In genomic region chr4:54217642-54218486, GRCh38 we compare ENCODE assay signal across 8 cellular contexts. TPM values are rescaled to one million over a fixed set of nuclear protein-coding genes. Genes with fewer than 3 reads are reported as not detected.
DNase-seq lines count a peak whose midpoint lies in the region; ATAC-seq, FAIRE-seq and TF ChIP-seq lines count a peak whose summit lies in the region.

No MANE protein-coding gene starts in this region.

- H3K4me3 ChIP-seq in NB4 (ENCODE audit: low read depth, low read length) (no peak overlapping the region), heart left ventricle (peak overlapping the region in 10 of 12 donors; percentile 28 to 58 (median 48)), trophoblast cell (ENCODE audit: low read depth, low read length) (no peak overlapping the region)

- H2BK5ac ChIP-seq in trophoblast cell (ENCODE audit: low read depth, low read length, poor library complexity) = peak overlapping the region; percentile 16

- H3K79me1 ChIP-seq in trophoblast cell (ENCODE audit: low read length) = peaks cover 22% of the 10 kb centered on the region

- no peak overlapping the region for H3K14ac ChIP-seq in trophoblast cell (ENCODE audit: low read length)

- FAIRE-seq in H54 (lab: Jason Lieb, UNC) = peak; percentile 41

- H2BK120ac ChIP-seq in trophoblast cell (ENCODE audit: insufficient read depth, low read length, poor library complexity) = peak overlapping the region; percentile 55

- H3K4ac ChIP-seq in trophoblast cell (ENCODE audit: low read depth, low read length) = peak overlapping the region; percentile 2

- no peak for TF ChIP-seq POLR2A in H54 (IDR thresholded peaks at IDR 0.05; ENCODE audit: low read depth, low read length)
- TF ChIP-seq POLR2A in NB4 (IDR thresholded peaks at IDR 0.05; ENCODE audit: extremely low read depth, insufficient read length) = no peak
- TF ChIP-seq POLR2A in heart left ventricle (IDR thresholded peaks at IDR 0.05) = no peak

- no peak overlapping the region for H4K12ac ChIP-seq in trophoblast cell (ENCODE audit: low read depth, low read length)

- no peaks in the 10 kb centered on the region for H3K79me2 ChIP-seq in trophoblast cell (ENCODE audit: control insufficient read depth, insufficient read depth, low read length, poor library complexity)

- intact Hi-C loops in heart left ventricle (cut with DNase I) = loop anchor here (1.0 to 10.0 kb wide), 15 partner anchors 113 to 1021 kb away; partner anchors contain the start of genes CHIC2 (in 4 of the 10) and GSX2 (in 1 of the 10)

- peak overlapping the region; percentile 75 for H3K4me2 ChIP-seq in trophoblast cell (ENCODE audit: low read length)

- no peak overlapping the region for H2AFZ ChIP-seq in trophoblast cell (ENCODE audit: insufficient read depth, low read length, poor library complexity)

- H4K8ac ChIP-seq in trophoblast cell (ENCODE audit: low read depth, low read length) = peak overlapping the region; percentile 31

- H3K9me3 ChIP-seq in heart left ventricle (no peaks in the 10 kb centered on the region), trophoblast cell (ENCODE audit: insufficient read depth, low read depth, low read length) (no peaks in the 10 kb centered on the region)

- H3K27me3 ChIP-seq in heart left ventricle (peaks cover 0 to 41% (median 0%) of the 10 kb centered on the region in 9 donors), trophoblast cell (ENCODE audit: insufficient read depth, low read length) (no peaks in the 10 kb centered on the region)

- no peak overlapping the region for H3K9ac ChIP-seq in trophoblast cell (ENCODE audit: low read length)

- peak overlapping the region; percentile 2 for H2BK12ac ChIP-seq in trophoblast cell (ENCODE audit: low read length)

- peak; percentile 94 for ATAC-seq in SK-N-SH treated with all-trans-retinoic acid at 6 μM for 48 hours
- peak; percentile 77 to 92 (median 92) for ATAC-seq in heart left ventricle
- no peak for ATAC-seq in GM19328 (IDR thresholded peaks at IDR 0.05; ENCODE audit: unreplicated experiment)

- H3K27ac ChIP-seq in heart left ventricle (peak overlapping the region in 4 of 12 donors; percentile 39 to 41 (median 40)), trophoblast cell (ENCODE audit: low read depth, low read length) (peak overlapping the region; percentile 9)

- H3K23ac ChIP-seq in trophoblast cell (ENCODE audit: low read length) = no peak overlapping the region

- WGBS in heart left ventricle, 4 donors = 0 to 1% (median 0%) methylated on average over 20 to 23 of the region's 23 CpGs
- WGBS in trophoblast cell (ENCODE audit: extremely low coverage, insufficient coverage, insufficient read length) = no CpG with 5 or more reads among the region's 23 CpGs

- DNase-seq in DMS114 treated with DMSO at 0.1 percent for 48 hours (lab: John Stamatoyannopoulos, UW; ENCODE audit: unreplicated experiment) = peak; percentile 64
- DNase-seq in H54 (ENCODE audit: insufficient read length, low spot score) = peak; percentile 56
- DNase-seq in NB4 (ENCODE audit: low read depth) = peak; percentile 75
- peak; percentile 78 for DNase-seq in amniotic stem cell (lab: John Stamatoyannopoulos, UW)
- peak; percentile 77 to 83 (median 80) for DNase-seq in heart left ventricle
- peak; percentile 68 to 94 for DNase-seq in trophoblast cell

- H4K91ac ChIP-seq in trophoblast cell (ENCODE audit: low read depth, low read length) = peak overlapping the region; percentile 40

- H3K18ac ChIP-seq in trophoblast cell (ENCODE audit: low read length) = no peak overlapping the region

- TF ChIP-seq CTCF in NB4 (IDR thresholded peaks at IDR 0.05; ENCODE audit: low read depth, low read length) (peak; percentile 91), heart left ventricle (IDR thresholded peaks at IDR 0.05) (peak; percentile 80 to 97 (median 94))

- H2AK5ac ChIP-seq in trophoblast cell (ENCODE audit: low read length) = no peak overlapping the region

- no peaks in the 10 kb centered on the region for H3K36me3 ChIP-seq in heart left ventricle
- no peaks in the 10 kb centered on the region for H3K36me3 ChIP-seq in trophoblast cell (ENCODE audit: control insufficient read depth in 1 of 2, insufficient read depth in 2 of 2, low read length in 2 of 2)

- peaks cover 0 to 18% (median 5%) of the 10 kb centered on the region in 12 donors for H3K4me1 ChIP-seq in heart left ventricle
- peaks cover 3% of the 10 kb centered on the region in 2 experiments for H3K4me1 ChIP-seq in trophoblast cell (ENCODE audit: control insufficient read depth in 1 of 2, insufficient read depth in 2 of 2, low read length in 2 of 2)

TF ChIP-seq in SK-N-SH treated with all-trans-retinoic acid at 6 μM for 48 hours, 23 proteins besides CTCF, POLR2A, EP300 and RAD21:
- no peak for TF ChIP-seq ESRRG (CRISPR knock-in tag; IDR thresholded peaks at IDR 0.05)
- TF ChIP-seq CSDC2 (CRISPR knock-in tag; IDR thresholded peaks at IDR 0.05) = no peak
- peak; percentile 15; the same call in 1 of the 2 replicates for TF ChIP-seq ISL1 (CRISPR knock-in tag; IDR thresholded peaks at IDR 0.05)
- TF ChIP-seq TCF4 (CRISPR knock-in tag; IDR thresholded peaks at IDR 0.05; ENCODE audit: borderline replicate concordance) = peak; percentile 70
- TF ChIP-seq, protein P1, sequence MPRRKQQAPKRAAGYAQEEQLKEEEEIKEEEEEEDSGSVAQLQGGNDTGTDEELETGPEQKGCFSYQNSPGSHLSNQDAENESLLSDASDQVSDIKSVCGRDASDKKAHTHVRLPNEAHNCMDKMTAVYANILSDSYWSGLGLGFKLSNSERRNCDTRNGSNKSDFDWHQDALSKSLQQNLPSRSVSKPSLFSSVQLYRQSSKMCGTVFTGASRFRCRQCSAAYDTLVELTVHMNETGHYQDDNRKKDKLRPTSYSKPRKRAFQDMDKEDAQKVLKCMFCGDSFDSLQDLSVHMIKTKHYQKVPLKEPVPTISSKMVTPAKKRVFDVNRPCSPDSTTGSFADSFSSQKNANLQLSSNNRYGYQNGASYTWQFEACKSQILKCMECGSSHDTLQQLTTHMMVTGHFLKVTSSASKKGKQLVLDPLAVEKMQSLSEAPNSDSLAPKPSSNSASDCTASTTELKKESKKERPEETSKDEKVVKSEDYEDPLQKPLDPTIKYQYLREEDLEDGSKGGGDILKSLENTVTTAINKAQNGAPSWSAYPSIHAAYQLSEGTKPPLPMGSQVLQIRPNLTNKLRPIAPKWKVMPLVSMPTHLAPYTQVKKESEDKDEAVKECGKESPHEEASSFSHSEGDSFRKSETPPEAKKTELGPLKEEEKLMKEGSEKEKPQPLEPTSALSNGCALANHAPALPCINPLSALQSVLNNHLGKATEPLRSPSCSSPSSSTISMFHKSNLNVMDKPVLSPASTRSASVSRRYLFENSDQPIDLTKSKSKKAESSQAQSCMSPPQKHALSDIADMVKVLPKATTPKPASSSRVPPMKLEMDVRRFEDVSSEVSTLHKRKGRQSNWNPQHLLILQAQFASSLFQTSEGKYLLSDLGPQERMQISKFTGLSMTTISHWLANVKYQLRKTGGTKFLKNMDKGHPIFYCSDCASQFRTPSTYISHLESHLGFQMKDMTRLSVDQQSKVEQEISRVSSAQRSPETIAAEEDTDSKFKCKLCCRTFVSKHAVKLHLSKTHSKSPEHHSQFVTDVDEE (CRISPR knock-in tag; IDR thresholded peaks at IDR 0.05) = no peak

RNA-seq across cellular contexts. Expression of gene PDGFRA, which starts 11.2 kb away (rescaled TPM):
- 10 to 100 TPM in 8 of 9 donors, 1 to 10 TPM in 1; 8.0 to 58.1 (median 22.6) TPM for total RNA-seq in heart left ventricle
- polyA plus RNA-seq in heart left ventricle = 10 to 100 TPM in 1 of 2 donors, 1 to 10 TPM in 1; 4.3 to 17.6 TPM
- polyA plus RNA-seq in trophoblast cell (2013) = 16.1 and 18.0 TPM in 2 replicates

Comparison
In these comparisons a context has a peak if more than half of its experiments do, and no peak if none do; other contexts are left out.
1. H3K4me3 ChIP-seq: peak in heart left ventricle (10 of 12); none in NB4 (single experiment) and trophoblast cell (single experiment).
2. Peak in every context shown above with its lines, with median percentiles within 50 percentile points of each other: DNase-seq.